18 cellular contexts compared by ENCODE assay signal in genomic region chr1:44717653-44718052, GRCh38. TPM values are rescaled to one million over a fixed set of nuclear protein-coding genes. Genes with fewer than 3 reads are reported as not detected.
A peak's percentile ranks its signal among the peaks of the same experiment; 100 is the strongest.
DNase-seq lines count a peak whose midpoint lies in the region; ATAC-seq and TF ChIP-seq lines count a peak whose summit lies in the region.
"Had no signal": no experiment of that assay in that cellular context is flagged by ENCODE, and none has a peak within 500 bp of the region (broad histone marks: within the 10 kb centered on the region; RNA-seq: fewer than 3 reads in every experiment).

No MANE protein-coding gene starts in this region.

- H3K9me3 ChIP-seq in OCI-LY1 (ENCODE audit: low read length), result no peaks in the 10 kb centered on the region
- H3K9me3 ChIP-seq: heart left ventricle, tibial nerve had no signal

- peak; percentile 0 for DNase-seq in HuH-7.5 (ENCODE audit: low spot score)
- peak; percentile 46 for DNase-seq in myocyte (ENCODE audit: low read depth)
- DNase-seq in stimulated activated naive CD4-positive, alpha-beta T cell treated with Interleukin-2 at 50 U/mL for 16 hours (lab: John Stamatoyannopoulos, UW), result no peak
- DNase-seq: activated CD8-positive, alpha-beta T cell treated with anti-CD3 and anti-CD28 coated beads for 36 hours; activated effector memory CD4-positive, alpha-beta T cell treated with Interleukin-2 at 50 U/mL for 16 hours; AML-193; cerebellar nuclear complex; effector memory CD4-positive, alpha-beta T cell; heart left ventricle; naive B cell; NCI-H226; posterior cingulate gyrus had no signal

- no peaks in the 10 kb centered on the region for H3K9me2 ChIP-seq in OCI-LY1 (ENCODE audit: low read depth, low read length)

- no peaks in the 10 kb centered on the region for H3K27me3 ChIP-seq in OCI-LY1 (ENCODE audit: insufficient read depth, low read length)
- H3K27me3 ChIP-seq: heart left ventricle, tibial nerve had no signal

- H2AFZ ChIP-seq in OCI-LY1 (ENCODE audit: low read length), result 0 out of 2 replicates have a peak overlapping the region, but pooled peaks have one; percentile 14

- peak overlapping the region; percentile 32 for H3K27ac ChIP-seq in OCI-LY1 (ENCODE audit: low read depth, low read length, poor library complexity, severe bottlenecking)
- H3K27ac ChIP-seq: heart left ventricle, tibial nerve had no signal

- no peaks in the 10 kb centered on the region for H3K79me2 ChIP-seq in OCI-LY1 (ENCODE audit: insufficient read depth, low read length)

- H3K9ac ChIP-seq in OCI-LY1 (ENCODE audit: low read length), result peak overlapping the region; percentile 9; the same call in 1 of the 2 replicates

- no peak for TF ChIP-seq CTCF in OCI-LY1 (IDR thresholded peaks at IDR 0.05; ENCODE audit: low read length)

- H3K36me3 ChIP-seq in OCI-LY1 (ENCODE audit: insufficient read depth, low read length), result no peaks in the 10 kb centered on the region
- H3K36me3 ChIP-seq: heart left ventricle, tibial nerve had no signal

- H3F3A ChIP-seq in OCI-LY1 (ENCODE audit: insufficient read depth, low read length), result peaks cover 11% of the 10 kb centered on the region

- ATAC-seq in HG03196 (IDR thresholded peaks at IDR 0.05; ENCODE audit: unreplicated experiment), result no peak
- ATAC-seq: activated CD8-positive, alpha-beta T cell treated with anti-CD3 and anti-CD28 coated beads for 36 hours; heart left ventricle had no signal

- peaks cover 69% of the 10 kb centered on the region for H3K4me1 ChIP-seq in OCI-LY1 (ENCODE audit: insufficient read depth, low read length, severe bottlenecking)

- H4K20me1 ChIP-seq in OCI-LY1 (ENCODE audit: insufficient read depth, low read length), result no peaks in the 10 kb centered on the region

- peak overlapping the region; percentile 23; the same call in 1 of the 2 replicates for H3K4me2 ChIP-seq in OCI-LY1 (ENCODE audit: low read length)

- no peak overlapping the region for H3K4me3 ChIP-seq in OCI-LY1 (ENCODE audit: low read depth, low read length, poor library complexity, severe bottlenecking)
- H3K4me3 ChIP-seq: heart left ventricle, lung, tibial nerve had no signal

RNA-seq across cellular contexts. Expression of gene RNU5D-1, which starts 13.3 kb away (rescaled TPM):
- total RNA-seq in myocyte, result not detected in 2 replicates
- not detected for polyA plus RNA-seq in myocyte (2012)
- total RNA-seq: activated CD8-positive, alpha-beta T cell treated with anti-CD3 and anti-CD28 coated beads for 36 hours; fibroblast of lung; heart left ventricle; lung; MCF 10A; tibial nerve had no signal
- polyA plus RNA-seq: fibroblast of lung, heart left ventricle, lung had no signal

RNA-seq across cellular contexts. Expression of gene KIF2C, which starts 22.0 kb away (rescaled TPM):
- total RNA-seq in myocyte, result 0.13 and 0.36 TPM in 2 replicates
- polyA plus RNA-seq in myocyte (2012), result 0.43 TPM

RNA-seq across cellular contexts. Expression of gene ARMH1, which starts 43.1 kb away (rescaled TPM):
- total RNA-seq in myocyte, result 7.0 and 13.9 TPM in 2 replicates
- polyA plus RNA-seq in myocyte (2012), result 0.78 TPM

RNA-seq across cellular contexts. Expression of gene TMEM53, which starts 43.4 kb away (rescaled TPM):
- total RNA-seq in myocyte, result 20.8 and 25.5 TPM in 2 replicates
- polyA plus RNA-seq in myocyte (2012), result 13.6 TPM

RNA-seq across cellular contexts. Expression of gene RPS8, which starts 57.7 kb away (rescaled TPM):
- total RNA-seq in myocyte, result 1,824 and 2,185 TPM in 2 replicates
- polyA plus RNA-seq in myocyte (2012), result 1,157 TPM
